ENCODE assay signal across 27 cellular contexts in genomic region chr4:184574861-184575260, GRCh38.
DNase-seq lines count a peak whose midpoint lies in the region; ATAC-seq and TF ChIP-seq lines count a peak whose summit lies in the region.
"Had no signal": no experiment of that assay in that cellular context is flagged by ENCODE, and none has a peak within 500 bp of the region (broad histone marks: within the 10 kb centered on the region; RNA-seq: fewer than 3 reads in every experiment).

No MANE protein-coding gene starts in this region.

- H3K4me1 ChIP-seq in left ventricle myocardium inferior (no peaks in the 10 kb centered on the region), ascending aorta (no peaks in the 10 kb centered on the region)
- H3K4me1 ChIP-seq: esophagus squamous epithelium, gastroesophageal sphincter, Peyer's patch, psoas muscle, SJCRH30, tibial artery had no signal

- TF ChIP-seq CTCF in left ventricle myocardium inferior (IDR thresholded peaks at IDR 0.05; ENCODE audit: borderline replicate concordance) (no peak), ascending aorta (IDR thresholded peaks at IDR 0.05) (no peak), lower leg skin (IDR thresholded peaks at IDR 0.05) (no peak)

- peak; percentile 68 for ATAC-seq in activated CD4-positive, alpha-beta T cell treated with anti-CD3 and anti-CD28 coated beads for 36 hours
- no peak for ATAC-seq in Right ventricle myocardium superior (ENCODE audit: poor library complexity)
- peak; percentile 46 for ATAC-seq in activated naive CD8-positive, alpha-beta T cell treated with anti-CD3 and anti-CD28 coated beads, Interleukin-2, amount 50 U/mL, for 24 hours
- ATAC-seq: gastroesophageal sphincter, psoas muscle, WTC11 had no signal

- H3K27me3 ChIP-seq in left ventricle myocardium inferior (ENCODE audit: low read depth) (no peaks in the 10 kb centered on the region), ascending aorta (no peaks in the 10 kb centered on the region)
- H3K27me3 ChIP-seq: esophagus squamous epithelium, gastroesophageal sphincter, neutrophil, Peyer's patch, SJCRH30, tibial artery had no signal

- CTCF ChIA-PET in activated CD4-positive, alpha-beta T cell treated with anti-CD3 and anti-CD28 coated beads for 36 hours (lab: Charles Lee) = interaction anchor here (0.6 to 1.4 kb wide), 5 partner anchors 18 to 311 kb away, joined by 3 to 5 read pairs (median 3); no protein-coding TSS in a partner anchor

- H3K9me3 Mint-ChIP-seq in activated CD4-positive, alpha-beta T cell treated with anti-CD3 and anti-CD28 coated beads for 36 hours (ENCODE audit: low read depth) = peaks cover 7% of the 10 kb centered on the region
- H3K9me3 Mint-ChIP-seq in activated naive CD8-positive, alpha-beta T cell treated with anti-CD3 and anti-CD28 coated beads, Interleukin-2, amount 50 U/mL, for 24 hours = peaks cover 8% of the 10 kb centered on the region
- H3K9me3 Mint-ChIP-seq: effector memory CD8-positive, alpha-beta T cell had no signal

- WGBS in lower leg skin, 2 donors = 40 to 60% methylated on average over 5 of the region's 5 CpGs

- no peaks in the 10 kb centered on the region for H3K27me3 Mint-ChIP-seq in activated CD4-positive, alpha-beta T cell treated with anti-CD3 and anti-CD28 coated beads for 36 hours
- no peaks in the 10 kb centered on the region for H3K27me3 Mint-ChIP-seq in activated naive CD8-positive, alpha-beta T cell treated with anti-CD3 and anti-CD28 coated beads, Interleukin-2, amount 50 U/mL, for 24 hours
- H3K27me3 Mint-ChIP-seq: effector memory CD8-positive, alpha-beta T cell had no signal

- peak; percentile 43 for DNase-seq in activated CD4-positive, alpha-beta T cell treated with anti-CD3 and anti-CD28 coated beads for 36 hours
- DNase-seq in activated CD4-positive, alpha-beta T cell treated with anti-CD3 and anti-CD28 coated beads for 4 hours = no peak
- DNase-seq in left ventricle myocardium inferior = no peak
- DNase-seq in Right ventricle myocardium superior = no peak
- DNase-seq in activated naive CD8-positive, alpha-beta T cell treated with anti-CD3 and anti-CD28 coated beads, Interleukin-2, amount 50 U/mL, for 24 hours = no peak
- DNase-seq in NCI-H2227 treated with DMSO at 0.1 percent for 48 hours (lab: John Stamatoyannopoulos, UW) = no peak
- DNase-seq in ascending aorta (ENCODE audit: low spot score in 2 of 2) = no peak
- no peak for DNase-seq in lower leg skin (ENCODE audit: low spot score in 2 of 2)
- DNase-seq: COR-L47; DND-41; effector memory CD8-positive, alpha-beta T cell; esophagus squamous epithelium; KBM-7; MM.1S; NCI-H1436; NCI-H2107; NCI-H510A; Peyer's patch; psoas muscle; SJCRH30; stimulated activated CD4-positive, alpha-beta T cell treated with anti-CD3 and anti-CD28 coated beads, Interleukin-1b, Interleukin-23, amount 100 ng/mL, for 48 hours; tibial artery had no signal

- H3K9me3 ChIP-seq in left ventricle myocardium inferior (replicated peaks) (peaks cover 9% of the 10 kb centered on the region), ascending aorta (peaks cover 0 to 3% of the 10 kb centered on the region in 2 donors)
- H3K9me3 ChIP-seq: esophagus squamous epithelium, neutrophil, Peyer's patch, psoas muscle, SJCRH30, tibial artery had no signal

- no peak overlapping the region for H3K4me3 ChIP-seq in left ventricle myocardium inferior
- H3K4me3 ChIP-seq in ascending aorta = no peak overlapping the region
- no peak overlapping the region for H3K4me3 ChIP-seq in lower leg skin (ENCODE audit: low read depth, poor library complexity, severe bottlenecking)
- H3K4me3 ChIP-seq: esophagus squamous epithelium, gastroesophageal sphincter, Peyer's patch, psoas muscle, SJCRH30, tibial artery had no signal

- H3K27ac ChIP-seq in left ventricle myocardium inferior (replicated peaks) = peak overlapping the region; percentile 53
- H3K27ac ChIP-seq in ascending aorta = no peak overlapping the region
- H3K27ac ChIP-seq: esophagus squamous epithelium, gastroesophageal sphincter, neutrophil, Peyer's patch, psoas muscle, SJCRH30, tibial artery had no signal

- H3K4me3 Mint-ChIP-seq in activated CD4-positive, alpha-beta T cell treated with anti-CD3 and anti-CD28 coated beads for 36 hours = peak overlapping the region; percentile 5
- H3K4me3 Mint-ChIP-seq in activated naive CD8-positive, alpha-beta T cell treated with anti-CD3 and anti-CD28 coated beads, Interleukin-2, amount 50 U/mL, for 24 hours = peak overlapping the region; percentile 9
- H3K4me3 Mint-ChIP-seq: B cell; brain; effector memory CD8-positive, alpha-beta T cell; WTC11 had no signal

- no peaks in the 10 kb centered on the region for H3K36me3 ChIP-seq in left ventricle myocardium inferior
- H3K36me3 ChIP-seq in ascending aorta = no peaks in the 10 kb centered on the region
- H3K36me3 ChIP-seq: esophagus squamous epithelium, gastroesophageal sphincter, neutrophil, Peyer's patch, SJCRH30, tibial artery had no signal

- TF ChIP-seq POLR2A in lower leg skin (IDR thresholded peaks at IDR 0.05) = no peak

- peaks cover 10% of the 10 kb centered on the region for H3K36me3 Mint-ChIP-seq in activated CD4-positive, alpha-beta T cell treated with anti-CD3 and anti-CD28 coated beads for 36 hours (ENCODE audit: low read depth)
- peaks cover 9% of the 10 kb centered on the region for H3K36me3 Mint-ChIP-seq in activated naive CD8-positive, alpha-beta T cell treated with anti-CD3 and anti-CD28 coated beads, Interleukin-2, amount 50 U/mL, for 24 hours (ENCODE audit: low read depth)
- H3K36me3 Mint-ChIP-seq: brain had no signal

- H3K27ac Mint-ChIP-seq in activated CD4-positive, alpha-beta T cell treated with anti-CD3 and anti-CD28 coated beads for 36 hours = peak overlapping the region; percentile 93
- peak overlapping the region; percentile 88 for H3K27ac Mint-ChIP-seq in activated naive CD8-positive, alpha-beta T cell treated with anti-CD3 and anti-CD28 coated beads, Interleukin-2, amount 50 U/mL, for 24 hours
- H3K27ac Mint-ChIP-seq: B cell, brain, WTC11 had no signal

- POLR2A ChIA-PET in activated CD4-positive, alpha-beta T cell treated with anti-CD3 and anti-CD28 coated beads for 36 hours (lab: Charles Lee) = interaction anchor here (1.0 kb wide), 1 partner anchor 100 kb away, joined by 3 read pairs; no protein-coding TSS in a partner anchor

- peaks cover 22% of the 10 kb centered on the region for H3K4me1 Mint-ChIP-seq in activated CD4-positive, alpha-beta T cell treated with anti-CD3 and anti-CD28 coated beads for 36 hours
- peaks cover 14% of the 10 kb centered on the region for H3K4me1 Mint-ChIP-seq in activated naive CD8-positive, alpha-beta T cell treated with anti-CD3 and anti-CD28 coated beads, Interleukin-2, amount 50 U/mL, for 24 hours
- H3K4me1 Mint-ChIP-seq: B cell, brain had no signal

- intact Hi-C loops in activated CD4-positive, alpha-beta T cell treated with anti-CD3 and anti-CD28 coated beads for 36 hours (cut with DNase I, micrococcal nuclease) = loop anchor here in 1 of 2 experiments (1.0 to 5.0 kb wide), 3 partner anchors 61 to 308 kb away; partner anchors contain the start of genes CASP3 and PRIMPOL
- intact Hi-C loops in left ventricle myocardium inferior (cut with micrococcal nuclease) (no loop called here), Right ventricle myocardium superior (cut with DNase I) (no loop called here), ascending aorta (cut with DNase I) (no loop called here), lower leg skin (cut with DNase I; ENCODE audit: low total_unique reads) (no loop called here)
